22 cellular contexts compared by ENCODE assay signal in genomic region chr1:231970684-231971083, GRCh38.
DNase-seq lines count a peak whose midpoint lies in the region; ATAC-seq and TF ChIP-seq lines count a peak whose summit lies in the region.
"Had no signal": no experiment of that assay in that cellular context is flagged by ENCODE, and none has a peak within 500 bp of the region (broad histone marks: within the 10 kb centered on the region; RNA-seq: fewer than 3 reads in every experiment).

No MANE protein-coding gene starts in this region.

- H3K36me3 ChIP-seq in naive thymus-derived CD4-positive, alpha-beta T cell (ENCODE audit: control insufficient read depth in 2 of 3, insufficient read depth in 3 of 3, low read length in 3 of 3): no peaks in the 10 kb centered on the region
- no peaks in the 10 kb centered on the region for H3K36me3 ChIP-seq in endodermal cell (ENCODE audit: control insufficient read depth, insufficient read depth, low read length)
- H3K36me3 ChIP-seq: brain microvascular endothelial cell, thoracic aorta had no signal

- H3K4me3 ChIP-seq in naive thymus-derived CD4-positive, alpha-beta T cell (ENCODE audit: low read length): no peak overlapping the region
- H3K4me3 ChIP-seq in endodermal cell (ENCODE audit: low read length): no peak overlapping the region
- H3K4me3 ChIP-seq: psoas muscle, thoracic aorta had no signal

- H3K9me3 ChIP-seq in naive thymus-derived CD4-positive, alpha-beta T cell (ENCODE audit: control insufficient read depth in 2 of 3, low read length in 3 of 3): no peaks in the 10 kb centered on the region
- H3K9me3 ChIP-seq in endodermal cell (ENCODE audit: control insufficient read depth, low read length): no peaks in the 10 kb centered on the region
- H3K9me3 ChIP-seq: psoas muscle, thoracic aorta had no signal

- POLR2A ChIA-PET in naive thymus-derived CD4-positive, alpha-beta T cell (lab: Charles Lee): no interaction called here

- H3K27ac Mint-ChIP-seq in naive thymus-derived CD4-positive, alpha-beta T cell: no peak overlapping the region
- H3K27ac Mint-ChIP-seq in endodermal cell: no peak overlapping the region
- H3K27ac Mint-ChIP-seq: activated B cell treated with CpG ODN at 0.5 μM for 24 hours, B cell, IgD-negative memory B cell, T-cell had no signal

- intact Hi-C loops in naive thymus-derived CD4-positive, alpha-beta T cell (cut with micrococcal nuclease): no loop called here

- DNase-seq in GF-D8 (lab: John Stamatoyannopoulos, UW): peak; percentile 80
- peak; percentile 91 for DNase-seq in MV-4-11 (lab: John Stamatoyannopoulos, UW)
- DNase-seq in SKM-1 treated with dmso at 0.1 percent for 144 hours (lab: John Stamatoyannopoulos, UW; ENCODE audit: unreplicated experiment): peak; percentile 79
- DNase-seq in naive thymus-derived CD4-positive, alpha-beta T cell: no peak
- no peak for DNase-seq in endodermal cell
- no peak for DNase-seq in T-helper 9 cell
- DNase-seq: activated B cell treated with CpG ODN at 0.5 μM for 24 hours; activated CD8-positive, alpha-beta memory T cell treated with anti-CD3 and anti-CD28 coated beads for 24 hours; cortex of kidney; NCI-H1105 treated with DMSO at 0.1 percent for 48 hours; NCI-H526; psoas muscle; stimulated activated CD4-positive, alpha-beta T cell treated with anti-CD3 and anti-CD28 coated beads, Interleukin-12 subunit alpha, Interleukin-12 subunit beta, amount 100 ng/mL, for 4 hours had no signal

- WGBS in endodermal cell (ENCODE audit: insufficient coverage in 1 of 2, insufficient read length in 1 of 2), 2 experiments: 98 to 100% methylated on average over 2 of the region's 2 CpGs

- H3K9ac ChIP-seq in endodermal cell (ENCODE audit: extremely low read depth, low read length, poor library complexity, severe bottlenecking): no peak overlapping the region

- no peak overlapping the region for H3K4me3 Mint-ChIP-seq in naive thymus-derived CD4-positive, alpha-beta T cell
- no peak overlapping the region for H3K4me3 Mint-ChIP-seq in endodermal cell
- H3K4me3 Mint-ChIP-seq: activated B cell treated with CpG ODN at 0.5 μM for 24 hours, B cell, IgD-negative memory B cell, T-cell had no signal

- CTCF ChIA-PET in naive thymus-derived CD4-positive, alpha-beta T cell (lab: Charles Lee): no interaction called here

- H3K4me1 ChIP-seq in naive thymus-derived CD4-positive, alpha-beta T cell (ENCODE audit: control insufficient read depth in 2 of 2, insufficient read depth in 2 of 2, low read length in 2 of 2): peaks cover 0 to 12% of the 10 kb centered on the region in 2 donors
- no peaks in the 10 kb centered on the region for H3K4me1 ChIP-seq in endodermal cell (ENCODE audit: control insufficient read depth, insufficient read depth, low read length)
- H3K4me1 ChIP-seq: foreskin keratinocyte, psoas muscle had no signal

- H3K36me3 Mint-ChIP-seq in naive thymus-derived CD4-positive, alpha-beta T cell: peaks cover 12 to 69% (median 55%) of the 10 kb centered on the region in 5 donors
- H3K36me3 Mint-ChIP-seq in endodermal cell (ENCODE audit: low read depth): no peaks in the 10 kb centered on the region

- TF ChIP-seq CTCF in endodermal cell (conservative IDR thresholded peaks at IDR 0.05): no peak

- no peak overlapping the region for H3K27ac ChIP-seq in naive thymus-derived CD4-positive, alpha-beta T cell (ENCODE audit: low read depth, low read length)
- no peak overlapping the region for H3K27ac ChIP-seq in endodermal cell (ENCODE audit: low read depth, low read length)
- H3K27ac ChIP-seq: brain microvascular endothelial cell, foreskin keratinocyte, psoas muscle, RWPE1, thoracic aorta had no signal

- peaks cover 4 to 32% (median 12%) of the 10 kb centered on the region in 7 donors for H3K4me1 Mint-ChIP-seq in naive thymus-derived CD4-positive, alpha-beta T cell
- H3K4me1 Mint-ChIP-seq in endodermal cell: peaks cover 6% of the 10 kb centered on the region
- H3K4me1 Mint-ChIP-seq: activated B cell treated with CpG ODN at 0.5 μM for 24 hours, B cell, IgD-negative memory B cell had no signal

- ATAC-seq in naive thymus-derived CD4-positive, alpha-beta T cell: peak; percentile 60
- no peak for ATAC-seq in HG03045 (IDR thresholded peaks at IDR 0.05; ENCODE audit: unreplicated experiment)
- no peak for ATAC-seq in GM19467 (IDR thresholded peaks at IDR 0.05; ENCODE audit: unreplicated experiment)
- ATAC-seq: T-cell had no signal

- peaks cover 0 to 6% (median 3%) of the 10 kb centered on the region in 11 donors for H3K9me3 Mint-ChIP-seq in naive thymus-derived CD4-positive, alpha-beta T cell
- no peaks in the 10 kb centered on the region for H3K9me3 Mint-ChIP-seq in endodermal cell
- H3K9me3 Mint-ChIP-seq: activated B cell treated with CpG ODN at 0.5 μM for 24 hours had no signal

- no peaks in the 10 kb centered on the region for H3K27me3 ChIP-seq in naive thymus-derived CD4-positive, alpha-beta T cell (ENCODE audit: control insufficient read depth in 2 of 2, insufficient read depth in 2 of 2, low read length in 2 of 2)
- H3K27me3 ChIP-seq in endodermal cell (ENCODE audit: control insufficient read depth, insufficient read depth, low read length, poor library complexity, severe bottlenecking): no peaks in the 10 kb centered on the region
- H3K27me3 ChIP-seq: brain microvascular endothelial cell, foreskin keratinocyte had no signal

- no peaks in the 10 kb centered on the region for H3K27me3 Mint-ChIP-seq in naive thymus-derived CD4-positive, alpha-beta T cell
- H3K27me3 Mint-ChIP-seq in endodermal cell (ENCODE audit: insufficient read depth): no peaks in the 10 kb centered on the region
- H3K27me3 Mint-ChIP-seq: activated B cell treated with CpG ODN at 0.5 μM for 24 hours, B cell, IgD-negative memory B cell, T-cell had no signal

Comparison
In these comparisons a context has a peak if more than half of its experiments do, and no peak if none do; other contexts are left out.
1. DNase-seq: peak in GF-D8 (single experiment), MV-4-11 (single experiment) and SKM-1 treated with dmso at 0.1 percent for 144 hours (single experiment); none in naive thymus-derived CD4-positive, alpha-beta T cell (0 of 9), endodermal cell (single experiment) and T-helper 9 cell (single experiment).